In the genomic region with DNA sequence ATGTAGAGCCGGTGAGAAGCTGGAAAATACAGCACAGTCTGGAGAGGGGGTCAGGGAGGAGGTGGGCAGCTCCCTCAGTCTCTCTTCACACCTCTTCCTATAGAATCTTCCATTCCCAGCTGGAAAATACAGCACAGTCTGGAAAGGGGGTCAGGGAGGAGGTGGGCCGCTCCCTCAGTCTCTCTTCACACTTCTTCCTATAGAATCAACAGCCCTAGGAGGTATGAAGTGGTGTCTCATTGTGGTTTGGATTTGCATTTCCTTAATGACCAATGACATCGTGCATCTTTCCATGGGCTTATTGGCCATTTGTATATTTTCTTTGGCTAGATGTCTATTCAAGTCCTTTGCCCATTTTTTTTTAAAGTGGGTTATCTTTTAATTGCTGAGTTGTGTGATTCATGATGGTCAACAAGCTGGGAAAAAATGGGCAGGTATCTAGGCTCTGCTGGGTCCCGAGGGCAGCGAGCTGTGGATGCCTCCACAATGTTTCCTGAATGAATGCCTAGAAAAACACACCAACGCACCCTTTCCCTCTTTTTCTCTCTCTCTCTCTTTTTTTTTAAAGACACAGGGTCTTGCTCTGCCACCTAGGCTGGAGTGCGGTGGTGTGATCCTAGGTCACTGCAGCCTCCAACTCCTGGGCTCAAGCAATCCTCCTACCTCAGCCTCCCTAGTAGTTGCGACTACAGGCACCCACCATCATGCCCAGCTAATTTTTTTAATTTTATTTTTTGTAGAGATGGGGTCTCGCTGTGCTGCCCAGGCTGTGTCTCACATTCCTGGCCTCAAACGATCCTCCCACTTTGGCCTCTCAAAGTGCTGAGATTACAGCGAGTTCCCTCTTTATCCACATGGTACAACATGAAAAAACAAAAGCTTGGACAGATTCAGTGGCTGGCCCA, we compare ENCODE assay signal across 17 cellular contexts. TPM values are rescaled to one million over a fixed set of nuclear protein-coding genes. Genes with fewer than 3 reads are reported as not detected.
DNase-seq lines count a peak whose midpoint lies in the region; ATAC-seq and TF ChIP-seq lines count a peak whose summit lies in the region.
"Had no signal": no experiment of that assay in that cellular context is flagged by ENCODE, and none has a peak within 500 bp of the region (broad histone marks: within the 10 kb centered on the region; RNA-seq: fewer than 3 reads in every experiment).

No MANE protein-coding gene starts in this region.

- TF ChIP-seq CTCF in PC-3 (conservative IDR thresholded peaks at IDR 0.05; ENCODE audit: low read depth, low read length), result no peak
- TF ChIP-seq CTCF in fibroblast of mammary gland (conservative IDR thresholded peaks at IDR 0.05; ENCODE audit: control insufficient read depth, insufficient read depth, low read depth, low read length), result no peak
- TF ChIP-seq CTCF in spleen (IDR thresholded peaks at IDR 0.05 in 8 of 11, conservative IDR thresholded peaks at IDR 0.05 in 3 of 11), result no peak

- H4K20me1 ChIP-seq in PC-3 (ENCODE audit: low read length), result no peaks in the 10 kb centered on the region

- CTCF ChIA-PET in PC-3 (lab: Charles Lee), result interaction anchor here (0.6 kb wide), 1 partner anchor 102 kb away, joined by 3 read pairs; no protein-coding TSS in a partner anchor

- 52 to 62% (median 58%) methylated on average over 11 of the region's 11 CpGs for WGBS in spleen, 5 donors

- H3K36me3 ChIP-seq in PC-3 (ENCODE audit: low read depth, low read length), result no peaks in the 10 kb centered on the region
- no peaks in the 10 kb centered on the region for H3K36me3 ChIP-seq in spleen
- H3K36me3 ChIP-seq: colonic mucosa, vagina had no signal

- BruUV-seq in PC-3 (replicated peaks; lab: Mats Ljungman, UMichigan), result no TSS peak

- intact Hi-C loops in PC-3 (cut with micrococcal nuclease) (loop anchor here (1.0 to 5.0 kb wide), 3 partner anchors 94 to 420 kb away; no protein-coding TSS in a partner anchor), spleen (cut with DNase I; ENCODE audit: low total_unique reads) (loop anchor here (1.0 kb wide), 1 partner anchor 408 kb away; no protein-coding TSS in a partner anchor)

- no peaks in the 10 kb centered on the region for H3K9me2 ChIP-seq in PC-3 (replicated peaks; ENCODE audit: low read length)

- no peaks in the 10 kb centered on the region for H3K79me2 ChIP-seq in PC-3 (ENCODE audit: low read length)

- H3K4me3 ChIP-seq in PC-3 (ENCODE audit: low read length) (no peak overlapping the region), fibroblast of mammary gland (ENCODE audit: control insufficient read depth, low read depth, low read length) (no peak overlapping the region), skeletal muscle cell (ENCODE audit: low read depth, low read length) (no peak overlapping the region), spleen (no peak overlapping the region)
- H3K4me3 ChIP-seq: colonic mucosa, skin epidermis, vagina had no signal

- DNase-seq in Daoy (ENCODE audit: low read depth) (peak; percentile 93), PC-3 (peak; percentile 8), fibroblast of mammary gland (ENCODE audit: low read depth) (peak; percentile 67), skeletal muscle cell (ENCODE audit: low read depth) (peak; percentile 37), iPS-NIHi11 (ENCODE audit: low spot score) (no peak), spleen (no peak)
- DNase-seq: NCI-H2171, SHP77 had no signal

- H3F3A ChIP-seq in PC-3 (ENCODE audit: low read length, unreplicated experiment), result no peaks in the 10 kb centered on the region

- ATAC-seq in PC-3, result no peak
- no peak for ATAC-seq in GM18858 (IDR thresholded peaks at IDR 0.05; ENCODE audit: unreplicated experiment)
- ATAC-seq in GM19023 (IDR thresholded peaks at IDR 0.05; ENCODE audit: unreplicated experiment), result no peak

- no peak overlapping the region for H2AFZ ChIP-seq in PC-3 (ENCODE audit: low read length)

- no peak overlapping the region for H3K9ac ChIP-seq in PC-3 (ENCODE audit: low read length)

- H3K9me3 ChIP-seq in PC-3 (ENCODE audit: low read length) (no peaks in the 10 kb centered on the region), spleen (no peaks in the 10 kb centered on the region)
- H3K9me3 ChIP-seq: colonic mucosa, vagina had no signal

- H3K4me1 ChIP-seq in PC-3 (ENCODE audit: insufficient read depth, low read length) (no peaks in the 10 kb centered on the region), spleen (peaks cover 0 to 4% (median 0%) of the 10 kb centered on the region in 6 donors)
- H3K4me1 ChIP-seq: colonic mucosa, vagina had no signal

- POLR2A ChIA-PET in PC-3 (lab: Charles Lee; ENCODE audit: unreplicated experiment), result no interaction called here

- H3K27me3 ChIP-seq in PC-3 (ENCODE audit: low read length) (no peaks in the 10 kb centered on the region), spleen (replicated peaks in 1 of 7) (peaks cover 0 to 55% (median 2%) of the 10 kb centered on the region in 7 donors)
- H3K27me3 ChIP-seq: colonic mucosa, vagina had no signal

- TF ChIP-seq POLR2A in spleen (IDR thresholded peaks at IDR 0.05), result no peak

- H3K4me2 ChIP-seq in PC-3 (ENCODE audit: low read length), result no peak overlapping the region

- H3K27ac ChIP-seq in PC-3 (ENCODE audit: low read length), result no peak overlapping the region
- no peak overlapping the region for H3K27ac ChIP-seq in spleen
- H3K27ac ChIP-seq: colonic mucosa, skin epidermis, vagina, VCaP had no signal

RNA-seq across cellular contexts. Expression of a gene that starts 29.0 kb away (rescaled TPM):
- total RNA-seq in Daoy (2014; rRNA removed; shearing (Covaris generic)), result 3.3 TPM in 1 of 2 replicates, not detected in the other
- total RNA-seq in PC-3 (2014; rRNA removed), result not detected in 2 replicates
- under 1 TPM in 4 of 7 donors, not detected in 3; 0.37 to 0.55 (median 0.38) TPM for total RNA-seq in spleen
- polyA plus RNA-seq in spleen, result under 1 TPM; 0.11 to 0.29 (median 0.17) TPM
- total RNA-seq: activated CD4-positive, alpha-beta memory T cell treated with anti-CD3 and anti-CD28 coated beads for 36 hours; HT-29; T-helper 1 cell treated with Interleukin-12 subunit alpha and Interleukin-12 subunit beta and Interleukin-4 antibody, amounts not matched to agents 30 ng/mL and 1 ng/mL, for 36 hours had no signal

RNA-seq across cellular contexts. Expression of a gene that starts 37.5 kb away (rescaled TPM):
- 14.4 and 17.9 TPM in 2 replicates for total RNA-seq in Daoy (2014; rRNA removed; shearing (Covaris generic))
- total RNA-seq in PC-3 (2014; rRNA removed) (17.7 and 27.1 TPM in 2 replicates), spleen (10 to 100 TPM; 50.1 to 73.4 (median 60.9) TPM)
- polyA plus RNA-seq in spleen, result 10 to 100 TPM in 1 of 3 donors, 1 to 10 TPM in 2; 8.4 to 14.3 (median 9.2) TPM

Comparison
In these comparisons a context has a peak if more than half of its experiments do, and no peak if none do; other contexts are left out.
1. DNase-seq: peak in Daoy (single experiment), PC-3 (single experiment), fibroblast of mammary gland (single experiment) and skeletal muscle cell (single experiment); none in iPS-NIHi11 (single experiment) and spleen (single experiment).